16 cellular contexts compared by ENCODE assay signal in the genomic region with DNA sequence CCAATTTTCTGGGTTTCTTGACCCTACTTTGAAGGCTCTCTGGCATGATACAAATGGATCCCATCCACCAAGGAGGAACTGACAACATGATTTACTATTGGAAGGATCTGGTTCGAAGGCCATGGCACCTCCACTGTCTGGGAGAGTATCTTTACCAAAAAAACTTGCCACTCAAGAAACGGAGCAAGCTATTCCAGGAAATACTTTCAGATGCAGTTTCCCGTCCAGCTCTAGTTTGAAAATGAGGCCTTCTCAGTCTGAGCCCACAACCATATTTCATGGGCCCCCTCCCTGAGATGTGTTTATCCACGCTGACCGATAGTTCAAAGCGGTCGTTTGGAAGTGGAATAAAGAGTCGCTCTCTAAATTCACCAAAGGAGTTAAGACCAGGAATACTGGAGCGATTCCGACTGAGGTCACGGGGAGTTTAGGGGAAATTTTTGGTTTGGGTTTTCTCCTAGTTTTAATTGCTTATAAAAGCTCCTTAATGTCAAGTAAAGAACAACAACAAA.
DNase-seq lines count a peak whose midpoint lies in the region; ATAC-seq and TF ChIP-seq lines count a peak whose summit lies in the region.
"Had no signal": no experiment of that assay in that cellular context is flagged by ENCODE, and none has a peak within 500 bp of the region (broad histone marks: within the 10 kb centered on the region; RNA-seq: fewer than 3 reads in every experiment).

No MANE protein-coding gene starts in this region.

- DNase-seq in breast epithelium (ENCODE audit: low spot score in 2 of 2) (no peak), MCF 10A (ENCODE audit: unreplicated experiment) (no peak), upper lobe of left lung (no peak)
- DNase-seq in activated T-cell treated with anti-CD3 and anti-CD28 coated beads, Interleukin-2, amount 50 U/mL, for 1 hour: no peak
- DNase-seq in activated CD4-positive, alpha-beta T cell treated with anti-CD3 and anti-CD28 coated beads, Interleukin-2, amount 50 U/mL, for 4 hours: no peak
- DNase-seq: activated CD8-positive, alpha-beta memory T cell treated with anti-CD3 and anti-CD28 coated beads, Interleukin-2, amount 50 U/mL, for 4 hours; activated naive CD8-positive, alpha-beta T cell treated with anti-CD3 and anti-CD28 coated beads, Interleukin-2, amount 10 ng/mL, durations not matched to agents 7 days and 5 days; dorsolateral prefrontal cortex; NCI-H2029; posterior cingulate gyrus had no signal

- TF ChIP-seq CTCF in breast epithelium (IDR thresholded peaks at IDR 0.05) (no peak), MCF 10A (IDR thresholded peaks at IDR 0.05; ENCODE audit: unreplicated experiment) (no peak), gastroesophageal sphincter (IDR thresholded peaks at IDR 0.05) (no peak), parathyroid adenoma (IDR thresholded peaks at IDR 0.05) (no peak), upper lobe of left lung (IDR thresholded peaks at IDR 0.05) (no peak)

- no peaks in the 10 kb centered on the region for H3K27me3 Mint-ChIP-seq in MCF 10A (ENCODE audit: insufficient read depth, unreplicated experiment)

- H3K4me3 Mint-ChIP-seq in MCF 10A (ENCODE audit: unreplicated experiment): no peak overlapping the region
- H3K4me3 Mint-ChIP-seq: activated naive CD8-positive, alpha-beta T cell treated with anti-CD3 and anti-CD28 coated beads, Interleukin-2, amount 10 ng/mL, durations not matched to agents 7 days and 5 days; memory B cell had no signal

- H3K27me3 ChIP-seq in breast epithelium (no peaks in the 10 kb centered on the region), gastroesophageal sphincter (no peaks in the 10 kb centered on the region), parathyroid adenoma (ENCODE audit: control insufficient read depth, insufficient read depth, low read length) (no peaks in the 10 kb centered on the region), upper lobe of left lung (no peaks in the 10 kb centered on the region)
- H3K27me3 ChIP-seq: dorsolateral prefrontal cortex had no signal

- no peaks in the 10 kb centered on the region for H3K9me3 ChIP-seq in breast epithelium
- H3K9me3 ChIP-seq in gastroesophageal sphincter: no peaks in the 10 kb centered on the region
- no peaks in the 10 kb centered on the region for H3K9me3 ChIP-seq in parathyroid adenoma (ENCODE audit: control insufficient read depth, low read length)
- no peaks in the 10 kb centered on the region for H3K9me3 ChIP-seq in upper lobe of left lung

- H3K4me2 ChIP-seq in parathyroid adenoma (ENCODE audit: low read length): no peak overlapping the region

- H3K27ac ChIP-seq in breast epithelium: peak overlapping the region; percentile 70 to 83
- H3K27ac ChIP-seq in gastroesophageal sphincter: peak overlapping the region in 3 of 4 donors; percentile 67 to 75 (median 71)
- H3K27ac ChIP-seq in parathyroid adenoma: peak overlapping the region; percentile 24
- peak overlapping the region; percentile 23 to 80 (median 64) for H3K27ac ChIP-seq in upper lobe of left lung
- H3K27ac ChIP-seq: 22Rv1, VCaP had no signal

- BruUV-seq in MCF 10A (replicated peaks; lab: Mats Ljungman, UMichigan): no TSS peak

- H2AFZ ChIP-seq in parathyroid adenoma: no peak overlapping the region

- intact Hi-C loops in breast epithelium (cut with DNase I; ENCODE audit: low total_unique reads): no loop called here
- intact Hi-C loops in MCF 10A (cut with micrococcal nuclease): no loop called here

- TF ChIP-seq EP300 in gastroesophageal sphincter (IDR thresholded peaks at IDR 0.05) (no peak), upper lobe of left lung (IDR thresholded peaks at IDR 0.05) (no peak)

- peaks cover 3% of the 10 kb centered on the region for H3K36me3 Mint-ChIP-seq in MCF 10A (ENCODE audit: insufficient read depth, unreplicated experiment)
- H3K36me3 Mint-ChIP-seq: activated naive CD8-positive, alpha-beta T cell treated with anti-CD3 and anti-CD28 coated beads, Interleukin-2, amount 10 ng/mL, durations not matched to agents 7 days and 5 days; memory B cell had no signal

- no peak overlapping the region for H3K27ac Mint-ChIP-seq in MCF 10A (ENCODE audit: low read depth, unreplicated experiment)
- H3K27ac Mint-ChIP-seq: activated naive CD8-positive, alpha-beta T cell treated with anti-CD3 and anti-CD28 coated beads, Interleukin-2, amount 10 ng/mL, durations not matched to agents 7 days and 5 days; memory B cell had no signal

- CTCF ChIA-PET in MCF 10A (lab: Yijun Ruan, JAX): interaction anchor here (1.2 kb wide), 1 partner anchor 68 kb away, joined by 3 read pairs; no protein-coding TSS in a partner anchor

- H3K79me2 ChIP-seq in parathyroid adenoma: no peaks in the 10 kb centered on the region

- 32 to 33% methylated on average over 5 to 11 of the region's 11 CpGs for WGBS in gastroesophageal sphincter (ENCODE audit: low coverage in 1 of 2), 2 donors
- 60 to 72% methylated on average over 11 of the region's 11 CpGs for WGBS in upper lobe of left lung, 2 donors

- no peak for ATAC-seq in gastroesophageal sphincter
- ATAC-seq in upper lobe of left lung (ENCODE audit: low FRiP score in 2 of 2): no peak
- ATAC-seq in HG02840 (IDR thresholded peaks at IDR 0.05; ENCODE audit: low FRiP score, unreplicated experiment): no peak

- no peak overlapping the region for H3K4me3 ChIP-seq in breast epithelium
- no peak overlapping the region for H3K4me3 ChIP-seq in gastroesophageal sphincter
- no peak overlapping the region for H3K4me3 ChIP-seq in parathyroid adenoma (ENCODE audit: low read depth, low read length)
- H3K4me3 ChIP-seq in upper lobe of left lung: no peak overlapping the region
- H3K4me3 ChIP-seq: dorsolateral prefrontal cortex had no signal

- POLR2A ChIA-PET in MCF 10A (lab: Yijun Ruan, JAX): no interaction called here

- TF ChIP-seq POLR2A in breast epithelium (IDR thresholded peaks at IDR 0.05) (no peak), gastroesophageal sphincter (IDR thresholded peaks at IDR 0.05) (no peak), upper lobe of left lung (IDR thresholded peaks at IDR 0.05) (no peak)

- H3K9ac ChIP-seq in parathyroid adenoma: peak overlapping the region; percentile 22

- H3K9me3 Mint-ChIP-seq in MCF 10A (ENCODE audit: unreplicated experiment): no peaks in the 10 kb centered on the region
- H3K9me3 Mint-ChIP-seq: activated naive CD8-positive, alpha-beta T cell treated with anti-CD3 and anti-CD28 coated beads, Interleukin-2, amount 10 ng/mL, durations not matched to agents 7 days and 5 days; memory B cell had no signal

- H3K36me3 ChIP-seq in breast epithelium (no peaks in the 10 kb centered on the region), gastroesophageal sphincter (peaks cover 0 to 11% of the 10 kb centered on the region in 2 donors), parathyroid adenoma (ENCODE audit: control insufficient read depth, insufficient read depth, low read length) (no peaks in the 10 kb centered on the region), upper lobe of left lung (no peaks in the 10 kb centered on the region)

- no peaks in the 10 kb centered on the region for H3K4me1 Mint-ChIP-seq in MCF 10A (ENCODE audit: insufficient read depth, unreplicated experiment)
- H3K4me1 Mint-ChIP-seq: activated naive CD8-positive, alpha-beta T cell treated with anti-CD3 and anti-CD28 coated beads, Interleukin-2, amount 10 ng/mL, durations not matched to agents 7 days and 5 days; memory B cell had no signal

- H3K4me1 ChIP-seq in breast epithelium: no peaks in the 10 kb centered on the region
- peaks cover 0 to 45% (median 4%) of the 10 kb centered on the region in 3 donors for H3K4me1 ChIP-seq in gastroesophageal sphincter
- no peaks in the 10 kb centered on the region for H3K4me1 ChIP-seq in parathyroid adenoma
- peaks cover 0 to 18% (median 9%) of the 10 kb centered on the region in 4 donors for H3K4me1 ChIP-seq in upper lobe of left lung

Comparison
In these comparisons a context has a peak if more than half of its experiments do, and no peak if none do; other contexts are left out.
1. H3K27ac ChIP-seq: peak in every context shown above with its lines; median percentile 76 in breast epithelium; 71 in gastroesophageal sphincter; 64 in upper lobe of left lung; 24 in parathyroid adenoma.